15 cellular contexts compared by ENCODE assay signal in the genomic region with DNA sequence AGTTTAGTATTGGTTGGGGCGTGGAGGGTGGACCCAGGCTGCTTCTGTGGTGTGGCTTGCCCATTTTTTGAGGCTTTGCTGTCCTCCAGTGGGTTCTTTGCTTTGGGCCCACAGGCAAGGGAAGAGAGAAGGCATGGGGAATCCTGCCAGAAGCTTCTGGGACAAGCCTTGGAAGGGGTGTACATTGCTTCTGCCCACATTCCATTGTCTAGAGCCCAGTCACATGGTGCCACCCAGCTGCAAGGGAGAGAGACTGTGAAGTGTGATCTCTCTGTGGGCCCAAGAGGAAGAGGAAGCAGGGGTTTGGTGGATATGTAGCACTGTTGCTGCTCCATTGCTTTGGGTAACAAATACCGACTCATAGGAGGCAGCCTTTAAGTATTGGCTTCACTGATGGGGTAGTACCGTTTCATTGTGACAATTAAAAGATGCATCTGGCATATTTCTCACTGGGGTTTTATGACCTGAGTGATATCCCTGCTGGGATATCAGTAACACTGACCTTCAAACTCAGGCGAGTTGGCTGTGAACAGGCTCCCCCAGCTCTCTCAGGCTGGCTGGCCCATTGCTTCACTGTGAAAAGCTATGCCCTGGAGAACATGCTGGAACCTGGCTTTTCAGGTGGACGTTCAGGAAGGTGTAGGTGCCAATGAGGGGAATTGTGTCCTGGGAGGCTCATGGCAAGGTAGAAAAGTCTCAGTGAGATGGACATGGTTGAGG.
DNase-seq lines count a peak whose midpoint lies in the region; ATAC-seq, FAIRE-seq and TF ChIP-seq lines count a peak whose summit lies in the region.
"Had no signal": no experiment of that assay in that cellular context is flagged by ENCODE, and none has a peak within 500 bp of the region (broad histone marks: within the 10 kb centered on the region; RNA-seq: fewer than 3 reads in every experiment).

No MANE protein-coding gene starts in this region.

- H3K27ac ChIP-seq in DOHH2 (ENCODE audit: low read depth, low read length), result no peak overlapping the region
- no peak overlapping the region for H3K27ac ChIP-seq in GM12878 (ENCODE audit: control insufficient read depth, insufficient read depth)
- peak overlapping the region; percentile 32 to 60 for H3K27ac ChIP-seq in right atrium auricular region
- no peak overlapping the region for H3K27ac ChIP-seq in psoas muscle

- POLR2A ChIA-PET in GM12878 (lab: Charles Lee) (interaction anchor here (1.3 kb wide), 1 partner anchor 32 kb away, joined by 3 read pairs; no protein-coding TSS in a partner anchor), HEK293T (lab: Yijun Ruan, JAX) (no interaction called here)

- 9% methylated on average over 5 of the region's 5 CpGs for WGBS in GM12878 (ENCODE audit: insufficient coverage, insufficient replicate concordance, low lambda C conversion rate, missing lambda C conversion rate)
- 37 to 52% (median 45%) methylated on average over 5 of the region's 5 CpGs for WGBS in psoas muscle, 3 donors

- intact Hi-C loops in GM12878 (cut with micrococcal nuclease; ENCODE audit: unreplicated experiment) (loop anchor here (5.0 kb wide), 1 partner anchor 36 kb away; no protein-coding TSS in a partner anchor), psoas muscle (cut with DNase I) (no loop called here)

- in situ Hi-C loops in GM12878 (cut with MboI), result no loop called here

- TF ChIP-seq EP300 in GM12878 (IDR thresholded peaks at IDR 0.05; ENCODE audit: borderline replicate concordance in 1 of 2, control insufficient read depth in 1 of 2, low read depth in 2 of 2, low read length in 2 of 2), result no peak

- H3K4me3 ChIP-seq in DOHH2 (ENCODE audit: low read length) (no peak overlapping the region), GM12878 (no peak overlapping the region), right atrium auricular region (no peak overlapping the region), psoas muscle (no peak overlapping the region)

- H3K9ac ChIP-seq in GM12878 (ENCODE audit: control insufficient read depth, insufficient read depth, low read length), result no peak overlapping the region

- no peak for TF ChIP-seq POLR2A in GM12878 (IDR thresholded peaks at IDR 0.05; ENCODE audit: low read depth, low read length)

- TF ChIP-seq CTCF in DOHH2 (IDR thresholded peaks at IDR 0.05; ENCODE audit: low read depth, low read length, poor library complexity, severe bottlenecking) (no peak), GM12878 (IDR thresholded peaks at IDR 0.05 in 2 of 3, conservative IDR thresholded peaks at IDR 0.05 in 1 of 3; ENCODE audit: control insufficient read depth in 2 of 3, extremely low read depth in 1 of 3, insufficient read depth in 1 of 3, low read depth in 3 of 3, low read length in 3 of 3) (no peak), right atrium auricular region (IDR thresholded peaks at IDR 0.05) (no peak), psoas muscle (IDR thresholded peaks at IDR 0.05) (no peak)

- H3K36me3 ChIP-seq in DOHH2 (ENCODE audit: control insufficient read depth, low read length) (no peaks in the 10 kb centered on the region), GM12878 (ENCODE audit: control insufficient read depth in 2 of 2, insufficient read depth in 2 of 2, low read length in 1 of 2) (no peaks in the 10 kb centered on the region; a peak in 1 of 4 replicates), right atrium auricular region (no peaks in the 10 kb centered on the region), psoas muscle (ENCODE audit: insufficient read depth in 1 of 2, low read depth in 1 of 2) (no peaks in the 10 kb centered on the region)

- CTCF ChIA-PET in GM12878 (lab: Yijun Ruan, JAX) (interaction anchor here (0.7 to 2.5 kb wide), 6 partner anchors 10 to 66 kb away, joined by 3 to 8 read pairs (median 4); no protein-coding TSS in a partner anchor), HEK293T (lab: Yijun Ruan, JAX) (no interaction called here)

- DNase-seq in GM12878 (ENCODE audit: low read depth, low spot score) (no peak), right atrium auricular region (ENCODE audit: low spot score) (no peak), psoas muscle (no peak), HEK293T (ENCODE audit: extremely low spot score) (no peak)
- DNase-seq: activated T-cell treated with anti-CD3 and anti-CD28 coated beads, Interleukin-2, amount 50 U/mL, for 4 hours; GDM1; NCI-H1105; NCI-H524; SIG-M5 had no signal

- H3K9me3 ChIP-seq in DOHH2 (ENCODE audit: control insufficient read depth, insufficient read depth, low read length), result no peaks in the 10 kb centered on the region
- no peaks in the 10 kb centered on the region; the same call in 2 of the 3 replicates for H3K9me3 ChIP-seq in GM12878 (replicated peaks; ENCODE audit: control insufficient read depth, insufficient read depth, low read length)
- H3K9me3 ChIP-seq in right atrium auricular region, result peaks cover 0 to 5% of the 10 kb centered on the region in 2 donors
- H3K9me3 ChIP-seq in psoas muscle, result no peaks in the 10 kb centered on the region

- H3K79me2 ChIP-seq in DOHH2 (ENCODE audit: control insufficient read depth, low read length) (peaks cover 54% of the 10 kb centered on the region), GM12878 (ENCODE audit: control insufficient read depth, insufficient read depth, low read length) (no peaks in the 10 kb centered on the region)

- RAD21 ChIA-PET in GM12878 (lab: Charles Lee; ENCODE audit: unreplicated experiment), result interaction anchor here (1.2 to 4.1 kb wide), 6 partner anchors 21 to 66 kb away, joined by 3 to 26 read pairs (median 4); no protein-coding TSS in a partner anchor

- no peak; the same call in 1 of the 2 replicates for TF ChIP-seq RAD21 in GM12878 (IDR thresholded peaks at IDR 0.05; ENCODE audit: insufficient read depth, low read depth, low read length)

- H3K9me2 ChIP-seq in DOHH2 (replicated peaks; ENCODE audit: control insufficient read depth, low read length), result no peaks in the 10 kb centered on the region

- no peaks in the 10 kb centered on the region for H3F3A ChIP-seq in DOHH2 (ENCODE audit: control insufficient read depth, insufficient read depth)

- no peaks in the 10 kb centered on the region for H4K20me1 ChIP-seq in DOHH2 (ENCODE audit: control insufficient read depth, insufficient read depth, low read depth, low read length)
- no peaks in the 10 kb centered on the region for H4K20me1 ChIP-seq in GM12878 (ENCODE audit: control insufficient read depth, insufficient read depth)

- peak; percentile 59 for ATAC-seq in GM12878
- ATAC-seq in psoas muscle, result peak; percentile 68 to 91 (median 84)
- no peak for ATAC-seq in GM18498 (IDR thresholded peaks at IDR 0.05; ENCODE audit: unreplicated experiment)
- no peak for ATAC-seq in HG02970 (IDR thresholded peaks at IDR 0.05; ENCODE audit: low FRiP score, unreplicated experiment)
- ATAC-seq in HG02852 (IDR thresholded peaks at IDR 0.05; ENCODE audit: unreplicated experiment), result no peak
- ATAC-seq: activated T-cell treated with anti-CD3 and anti-CD28 coated beads, Interleukin-2, amount 50 U/mL, for 4 hours; stimulated activated effector memory CD8-positive, alpha-beta T cell treated with anti-CD3 and anti-CD28 coated beads, Interleukin-12 subunit alpha, Interleukin-12 subunit beta, amount 100 ng/mL, for 72 hours had no signal

- H3K4me1 ChIP-seq in DOHH2 (ENCODE audit: control insufficient read depth, low read length) (peaks cover 47% of the 10 kb centered on the region), GM12878 (ENCODE audit: control insufficient read depth, insufficient read depth, low read length) (no peaks in the 10 kb centered on the region), right atrium auricular region (peaks cover 0 to 40% of the 10 kb centered on the region in 2 donors), psoas muscle (peaks cover 24% of the 10 kb centered on the region)

- FAIRE-seq in GM12878 (lab: Jason Lieb, UNC), result no peak
- FAIRE-seq: islet of Langerhans had no signal

- H3K4me2 ChIP-seq in DOHH2 (ENCODE audit: low read length) (peak overlapping the region; percentile 24; the same call in 1 of the 2 replicates), GM12878 (ENCODE audit: control insufficient read depth, insufficient read depth) (no peak overlapping the region)

- no peak overlapping the region for H2AFZ ChIP-seq in GM12878 (ENCODE audit: control insufficient read depth, low read depth, low read length)

- BruUV-seq in GM12878 (replicated peaks; lab: Mats Ljungman, UMichigan), result no TSS peak

- SMC1A ChIA-PET in GM12878 (lab: Charles Lee; ENCODE audit: uncharacterized antibody, unreplicated experiment), result interaction anchor here (0.6 to 1.5 kb wide), 5 partner anchors 15 to 56 kb away, joined by 3 to 5 read pairs (median 4); no protein-coding TSS in a partner anchor

- no peaks in the 10 kb centered on the region for H3K27me3 ChIP-seq in DOHH2 (ENCODE audit: control insufficient read depth, low read length)
- peaks cover 0 to 4% of the 10 kb centered on the region in 2 experiments; a peak in 1 of 4 replicates for H3K27me3 ChIP-seq in GM12878 (replicated peaks in 1 of 2; ENCODE audit: control insufficient read depth in 2 of 2, insufficient read depth in 2 of 2, low read length in 1 of 2)
- no peaks in the 10 kb centered on the region for H3K27me3 ChIP-seq in right atrium auricular region
- no peaks in the 10 kb centered on the region for H3K27me3 ChIP-seq in psoas muscle (ENCODE audit: insufficient read depth in 3 of 3, low read length in 2 of 3)

TF ChIP-seq in GM12878, 131 proteins besides CTCF, POLR2A, EP300 and RAD21:
- TF ChIP-seq SPI1 (IDR thresholded peaks at IDR 0.05; ENCODE audit: borderline replicate concordance, insufficient read depth, low read depth, low read length), result peak; percentile 20; the same call in 1 of the 2 replicates
- TF ChIP-seq RAD51 (IDR thresholded peaks at IDR 0.05), result 0 out of 2 replicates have a peak, but pooled peaks have one; percentile 23
- TF ChIP-seq RFX5 (IDR thresholded peaks at IDR 0.05; ENCODE audit: low read depth, low read length), result no peak

TF ChIP-seq in HEK293T, 16 proteins besides CTCF, POLR2A, EP300 and RAD21:
- TF ChIP-seq TARDBP (IDR thresholded peaks at IDR 0.05) (no peak), FOXA1 (IDR thresholded peaks at IDR 0.05) (no peak), FOXM1 (IDR thresholded peaks at IDR 0.05; ENCODE audit: borderline replicate concordance) (no peak)

Comparison
In these comparisons a context has a peak if more than half of its experiments do, and no peak if none do; other contexts are left out.
1. H3K27ac ChIP-seq: peak in right atrium auricular region (2 of 2); none in DOHH2 (single experiment), GM12878 (single experiment) and psoas muscle (single experiment).
2. ATAC-seq: peak in GM12878 (single experiment) and psoas muscle (4 of 4); none in GM18498 (single experiment), HG02970 (single experiment) and HG02852 (single experiment).